ENCODE assay signal across 7 cellular contexts in genomic region chr4:1607436-1608195, GRCh38.
A peak's percentile ranks its signal among the peaks of the same experiment; 100 is the strongest.
DNase-seq lines count a peak whose midpoint lies in the region; ATAC-seq, FAIRE-seq and TF ChIP-seq lines count a peak whose summit lies in the region.
"Not testable (repeated sequence)": the region's sequence is repeated elsewhere in the genome, so short reads cannot be mapped to it uniquely, and the experiment has no call there.

No MANE protein-coding gene starts in this region.

- H3K4me2 ChIP-seq in neuronal stem cell (ENCODE audit: insufficient read depth, low read length, poor library complexity, severe bottlenecking), result not testable (repeated sequence)

- H3K9ac ChIP-seq in kidney (ENCODE audit: low read length in 2 of 2), result not testable (repeated sequence)
- H3K9ac ChIP-seq in neuronal stem cell (ENCODE audit: low read depth, low read length, poor library complexity), result peak overlapping the region; percentile 21

- H2AFZ ChIP-seq in neuronal stem cell (ENCODE audit: low read length), result not testable (repeated sequence)

- intact Hi-C loops in CD14-positive monocyte (cut with micrococcal nuclease); left cardiac atrium (cut with DNase I); kidney (cut with DNase I); spleen (cut with DNase I; ENCODE audit: low total_unique reads): not testable (repeated sequence)

- H3K27me3 ChIP-seq in neuronal stem cell (ENCODE audit: control insufficient read depth in 3 of 3, insufficient read depth in 3 of 3, low read depth in 1 of 3, low read length in 3 of 3) (peaks cover 0 to 39% (median 3%) of the 10 kb centered on the region in 3 experiments), spleen (replicated peaks in 1 of 7) (peaks cover 0 to 48% (median 0%) of the 10 kb centered on the region in 7 donors)

- not testable (repeated sequence) for H3K4me1 ChIP-seq in kidney (ENCODE audit: control insufficient read depth in 1 of 2, insufficient read depth in 1 of 2, low read depth in 1 of 2, low read length in 2 of 2); neuronal stem cell (ENCODE audit: control insufficient read depth in 2 of 2, insufficient read depth in 1 of 2, low read depth in 1 of 2, low read length in 2 of 2); spleen

- H3K4me1 Mint-ChIP-seq in CD14-positive monocyte; T-helper 17 cell; glutamatergic neuron (ENCODE audit: low read depth, unreplicated experiment): not testable (repeated sequence)

- H3K27me3 Mint-ChIP-seq in CD14-positive monocyte (ENCODE audit: low read depth in 3 of 3), result peaks cover 7 to 22% (median 11%) of the 10 kb centered on the region in 3 donors
- not testable (repeated sequence) for H3K27me3 Mint-ChIP-seq in T-helper 17 cell; glutamatergic neuron (ENCODE audit: unreplicated experiment)

- H3K18ac ChIP-seq in neuronal stem cell (ENCODE audit: low read length), result not testable (repeated sequence)

- H2BK12ac ChIP-seq in neuronal stem cell (ENCODE audit: low read length), result not testable (repeated sequence)

- not testable (repeated sequence) for H3K4me3 ChIP-seq in kidney (ENCODE audit: low read length in 2 of 2); neuronal stem cell (ENCODE audit: low read length in 2 of 2); spleen

- not testable (repeated sequence) for H3K14ac ChIP-seq in neuronal stem cell (ENCODE audit: low read length)

- DNase-seq in CD14-positive monocyte (ENCODE audit: low spot score) (peak; percentile 9), glutamatergic neuron (peak; percentile 5), left cardiac atrium (peak; percentile 13), kidney (peak; percentile 18), spleen (peak; percentile 6)
- not testable (repeated sequence) for DNase-seq in T-helper 17 cell; neuronal stem cell (ENCODE audit: low spot score)

- not testable (repeated sequence) for H3K36me3 Mint-ChIP-seq in CD14-positive monocyte; T-helper 17 cell (ENCODE audit: low read depth); glutamatergic neuron (ENCODE audit: unreplicated experiment)

- not testable (repeated sequence) for H3K36me3 ChIP-seq in kidney (ENCODE audit: control insufficient read depth in 1 of 2, insufficient read depth in 2 of 2, low read length in 2 of 2); neuronal stem cell (replicated peaks in 1 of 2; ENCODE audit: control insufficient read depth in 2 of 2, insufficient read depth in 2 of 2, low read length in 2 of 2); spleen

- H2BK5ac ChIP-seq in neuronal stem cell (ENCODE audit: low read length), result not testable (repeated sequence)

- H3K9me3 Mint-ChIP-seq in CD14-positive monocyte; glutamatergic neuron (ENCODE audit: unreplicated experiment): not testable (repeated sequence)

- not testable (repeated sequence) for H3K4me3 Mint-ChIP-seq in CD14-positive monocyte; glutamatergic neuron (ENCODE audit: unreplicated experiment)
- H3K4me3 Mint-ChIP-seq in T-helper 17 cell, result peak overlapping the region; percentile 45

- not testable (repeated sequence) for H4K91ac ChIP-seq in neuronal stem cell (ENCODE audit: low read depth, low read length, poor library complexity)

- not testable (repeated sequence) for FAIRE-seq in kidney (lab: Jason Lieb, UNC)

- TF ChIP-seq CTCF in CD14-positive monocyte (IDR thresholded peaks at IDR 0.05); glutamatergic neuron (IDR thresholded peaks at IDR 0.05; ENCODE audit: partially characterized antibody, unreplicated experiment); kidney (IDR thresholded peaks at IDR 0.05; ENCODE audit: borderline replicate concordance, extremely low read depth, insufficient read depth); spleen (IDR thresholded peaks at IDR 0.05 in 8 of 11, conservative IDR thresholded peaks at IDR 0.05 in 3 of 11): not testable (repeated sequence)

- H2BK15ac ChIP-seq in neuronal stem cell (ENCODE audit: low read length), result not testable (repeated sequence)

- not testable (repeated sequence) for H3K79me1 ChIP-seq in neuronal stem cell (ENCODE audit: low read depth, low read length)

- not testable (repeated sequence) for H3K4ac ChIP-seq in neuronal stem cell (ENCODE audit: low read length)

- no CpG with 5 or more reads among the region's 23 CpGs for WGBS in neuronal stem cell (ENCODE audit: extremely low coverage in 2 of 2, insufficient read length in 2 of 2, insufficient replicate concordance in 1 of 2), 2 donors
- WGBS in spleen, 5 donors, result 91 to 93% (median 92%) methylated on average over 23 of the region's 23 CpGs

- not testable (repeated sequence) for H3K27ac ChIP-seq in kidney (ENCODE audit: low read depth in 2 of 2, low read length in 2 of 2); neuronal stem cell (replicated peaks; ENCODE audit: low read length); spleen

- not testable (repeated sequence) for H3K23ac ChIP-seq in neuronal stem cell (ENCODE audit: low read depth, low read length, poor library complexity)

- ATAC-seq in T-helper 17 cell, left cardiac atrium: not testable (repeated sequence)

- TF ChIP-seq POLR2A in spleen (IDR thresholded peaks at IDR 0.05), result not testable (repeated sequence)

- H2AK5ac ChIP-seq in neuronal stem cell (ENCODE audit: low read depth, low read length), result not testable (repeated sequence)

- not testable (repeated sequence) for H3K9me3 ChIP-seq in T-helper 17 cell (ENCODE audit: control insufficient read depth, low read length, poor library complexity, severe bottlenecking); kidney (ENCODE audit: control insufficient read depth in 1 of 2, low read length in 2 of 2); neuronal stem cell (replicated peaks in 1 of 2; ENCODE audit: control insufficient read depth in 2 of 2, insufficient read depth in 1 of 2, low read depth in 1 of 2, low read length in 2 of 2); spleen

- not testable (repeated sequence) for H4K8ac ChIP-seq in neuronal stem cell (ENCODE audit: low read depth, low read length)

- peak overlapping the region in 1 of 7 donors; percentile 76 for H3K27ac Mint-ChIP-seq in CD14-positive monocyte
- H3K27ac Mint-ChIP-seq in T-helper 17 cell; glutamatergic neuron (ENCODE audit: unreplicated experiment): not testable (repeated sequence)

- not testable (repeated sequence) for H2BK120ac ChIP-seq in neuronal stem cell (ENCODE audit: low read depth, low read length)
